15 cellular contexts compared by ENCODE assay signal in genomic region chr1:208496467-208497371, GRCh38.
"Had no signal": no experiment of that assay in that cellular context is flagged by ENCODE, and none has a peak within 500 bp of the region (broad histone marks: within the 10 kb centered on the region; RNA-seq: fewer than 3 reads in every experiment).

No MANE protein-coding gene starts in this region.

- H3K27me3 ChIP-seq: cardiac muscle cell, hepatocyte, neural progenitor cell, right lobe of liver, tibial nerve had no signal

- H3K79me2 ChIP-seq: hepatocyte, parathyroid adenoma had no signal

- H3K36me3 ChIP-seq: cardiac muscle cell, neural progenitor cell, right lobe of liver, tibial nerve had no signal

- H2AFZ ChIP-seq: hepatocyte, neural progenitor cell, parathyroid adenoma had no signal

- H3K9ac ChIP-seq: neural progenitor cell, parathyroid adenoma had no signal

- H3K9me3 ChIP-seq: psoas muscle, right lobe of liver had no signal

- H3K27ac ChIP-seq: cardiac muscle cell, hepatocyte, neural progenitor cell, parathyroid adenoma, psoas muscle, right lobe of liver, tibial nerve had no signal

- H3K4me3 ChIP-seq: cardiac muscle cell, hepatocyte, neural progenitor cell, psoas muscle, right lobe of liver, tibial nerve had no signal

- H3K4me2 ChIP-seq: hepatocyte, neural progenitor cell had no signal

- H3K4me1 ChIP-seq: parathyroid adenoma, psoas muscle, tibial nerve had no signal

- ATAC-seq: natural killer cell treated with Interleukin-12 subunit alpha and Interleukin-12 subunit beta and Interleukin-15 and Interleukin-18, amount 100 ng/mL, for 72 hours; psoas muscle; right lobe of liver; stimulated activated memory B cell treated with anti-CD40 and anti-IgM and Interleukin-4, amounts not matched to agents 10 μg/mL and 1 μg/mL and 100 μg/mL, for 72 hours had no signal

- DNase-seq: head of caudate nucleus; kidney glomerular epithelial cell; midbrain; occipital lobe; psoas muscle; retina; right lobe of liver; stimulated activated CD4-positive, alpha-beta T cell treated with anti-CD3 and anti-CD28 coated beads, Interleukin-4, amount 100 ng/mL, for 1 hour had no signal
